Comparison of ENCODE assay signal across 8 cellular contexts in the genomic region with DNA sequence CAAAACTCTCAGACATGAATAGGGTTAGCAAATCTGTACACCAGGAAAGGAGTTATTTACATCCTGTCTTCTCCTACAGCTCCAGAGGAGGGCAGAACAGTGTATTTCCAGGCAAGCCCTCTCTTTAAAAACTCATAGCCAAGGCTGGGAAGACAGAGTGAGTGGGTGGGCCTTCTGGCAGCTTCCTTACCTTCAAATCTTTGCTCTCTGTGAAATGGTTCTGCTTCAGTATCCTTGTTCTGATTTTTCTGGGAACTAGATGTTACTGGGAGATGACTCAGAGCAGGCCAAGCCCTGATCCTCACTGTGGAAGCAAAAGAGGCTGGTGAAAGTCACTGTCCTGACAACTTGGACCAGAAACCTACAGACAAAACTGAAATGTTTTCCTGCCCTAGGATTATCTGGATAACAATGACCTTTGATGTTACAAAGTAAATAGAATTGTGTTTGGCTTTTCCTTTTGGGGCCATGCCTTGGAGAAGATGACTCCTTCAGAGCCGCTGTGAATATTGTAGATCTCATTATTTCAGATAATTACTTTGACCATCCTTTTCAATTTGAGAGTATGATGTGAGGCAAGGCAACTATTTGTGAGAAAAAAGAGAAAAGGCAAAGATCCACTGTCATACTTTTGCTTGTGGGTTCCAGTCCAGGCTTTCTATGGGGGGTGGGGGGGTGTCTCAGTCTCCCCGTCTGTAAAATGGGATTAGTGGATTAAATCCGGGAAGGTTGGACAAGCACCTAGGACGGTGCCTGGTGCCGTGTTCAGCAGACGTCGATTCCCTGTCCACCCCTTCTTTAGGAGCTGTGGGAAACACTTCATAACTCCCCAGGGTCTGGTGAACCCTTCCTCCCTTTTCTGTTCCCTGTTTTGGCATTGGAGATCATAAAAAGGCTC. TPM values are rescaled to one million over a fixed set of nuclear protein-coding genes. Genes with fewer than 3 reads are reported as not detected.
DNase-seq lines count a peak whose midpoint lies in the region; ATAC-seq and TF ChIP-seq lines count a peak whose summit lies in the region.

No MANE protein-coding gene starts in this region.

- H3K4me3 Mint-ChIP-seq in activated CD4-positive, alpha-beta memory T cell treated with anti-CD3 and anti-CD28 coated beads, Interleukin-2, amount 10 ng/mL, durations not matched to agents 7 days and 5 days, result peak overlapping the region; percentile 70

- peak overlapping the region; percentile 31 for H3K18ac ChIP-seq in trophoblast cell (ENCODE audit: low read length)

- peak overlapping the region; percentile 56 for H3K14ac ChIP-seq in trophoblast cell (ENCODE audit: low read length)

- TF ChIP-seq CTCF in AG09319 (IDR thresholded peaks at IDR 0.05; ENCODE audit: low read depth, low read length) (peak; percentile 46), HEK293 (tag by site-specific recombination; IDR thresholded peaks at IDR 0.05) (no peak), heart left ventricle (IDR thresholded peaks at IDR 0.05) (peak in 5 of 12 donors; percentile 21 to 48 (median 37))

- no peaks in the 10 kb centered on the region for H3K36me3 Mint-ChIP-seq in activated CD4-positive, alpha-beta memory T cell treated with anti-CD3 and anti-CD28 coated beads, Interleukin-2, amount 10 ng/mL, durations not matched to agents 7 days and 5 days (ENCODE audit: low read depth)

- no peak overlapping the region for H3K27ac Mint-ChIP-seq in activated CD4-positive, alpha-beta memory T cell treated with anti-CD3 and anti-CD28 coated beads, Interleukin-2, amount 10 ng/mL, durations not matched to agents 7 days and 5 days

- peaks cover 10% of the 10 kb centered on the region for H3K4me1 ChIP-seq in HEK293 (ENCODE audit: control insufficient read depth, insufficient read depth, low read length)
- peaks cover 0 to 38% (median 19%) of the 10 kb centered on the region in 12 donors for H3K4me1 ChIP-seq in heart left ventricle
- H3K4me1 ChIP-seq in trophoblast cell (ENCODE audit: control insufficient read depth in 1 of 2, insufficient read depth in 2 of 2, low read length in 2 of 2), result peaks cover 6 to 14% of the 10 kb centered on the region in 2 experiments

- peaks cover 9% of the 10 kb centered on the region for H3K4me1 Mint-ChIP-seq in activated CD4-positive, alpha-beta memory T cell treated with anti-CD3 and anti-CD28 coated beads, Interleukin-2, amount 10 ng/mL, durations not matched to agents 7 days and 5 days

- H3K9me3 ChIP-seq in HEK293 (ENCODE audit: control insufficient read depth, insufficient read depth, low read depth, low read length) (no peaks in the 10 kb centered on the region), heart left ventricle (no peaks in the 10 kb centered on the region), trophoblast cell (ENCODE audit: insufficient read depth, low read depth, low read length) (no peaks in the 10 kb centered on the region)

- H3K4me3 ChIP-seq in HEK293 (ENCODE audit: low read depth, low read length), result peak overlapping the region; percentile 66
- H3K4me3 ChIP-seq in heart left ventricle, result peak overlapping the region; percentile 52 to 83 (median 70)
- H3K4me3 ChIP-seq in trophoblast cell (ENCODE audit: low read depth, low read length), result no peak overlapping the region

- peaks cover 5% of the 10 kb centered on the region for H3K79me2 ChIP-seq in trophoblast cell (ENCODE audit: control insufficient read depth, insufficient read depth, low read length, poor library complexity)

- H3K9me3 Mint-ChIP-seq in activated CD4-positive, alpha-beta memory T cell treated with anti-CD3 and anti-CD28 coated beads, Interleukin-2, amount 10 ng/mL, durations not matched to agents 7 days and 5 days, result no peaks in the 10 kb centered on the region

- H3K9ac ChIP-seq in trophoblast cell (ENCODE audit: low read length), result no peak overlapping the region

- H2AK5ac ChIP-seq in trophoblast cell (ENCODE audit: low read length), result no peak overlapping the region

- DNase-seq in AG09319 (ENCODE audit: extremely low read depth, low read depth), result no peak
- DNase-seq in activated CD4-positive, alpha-beta memory T cell treated with anti-CD3 and anti-CD28 coated beads, Interleukin-2, amount 10 ng/mL, durations not matched to agents 7 days and 5 days, result no peak
- DNase-seq in heart left ventricle, result peak in 3 of 5 donors; percentile 28 to 47 (median 32)
- no peak for DNase-seq in trophoblast cell
- DNase-seq in NOMO-1 (lab: John Stamatoyannopoulos, UW; ENCODE audit: unreplicated experiment in 2 of 2), result no peak

- H3K36me3 ChIP-seq in HEK293 (ENCODE audit: control insufficient read depth in 2 of 2, insufficient read depth in 1 of 2, low read length in 2 of 2) (no peaks in the 10 kb centered on the region), heart left ventricle (no peaks in the 10 kb centered on the region), trophoblast cell (ENCODE audit: control insufficient read depth in 1 of 2, insufficient read depth in 2 of 2, low read length in 2 of 2) (no peaks in the 10 kb centered on the region)

- H3K27ac ChIP-seq in HEK293 (ENCODE audit: extremely low read depth, low read depth, low read length) (peak overlapping the region; percentile 93), heart left ventricle (peak overlapping the region; percentile 43 to 85 (median 71)), trophoblast cell (ENCODE audit: low read depth, low read length) (peak overlapping the region; percentile 80)

- intact Hi-C loops in heart left ventricle (cut with DNase I), result no loop called here

- H3K4ac ChIP-seq in trophoblast cell (ENCODE audit: low read depth, low read length), result no peak overlapping the region

- H4K12ac ChIP-seq in trophoblast cell (ENCODE audit: low read depth, low read length), result peak overlapping the region; percentile 58

- H3K27me3 Mint-ChIP-seq in activated CD4-positive, alpha-beta memory T cell treated with anti-CD3 and anti-CD28 coated beads, Interleukin-2, amount 10 ng/mL, durations not matched to agents 7 days and 5 days, result peaks cover 66% of the 10 kb centered on the region

- peak; percentile 51 to 75 (median 72) for ATAC-seq in heart left ventricle
- no peak for ATAC-seq in GM21576 (IDR thresholded peaks at IDR 0.05; ENCODE audit: unreplicated experiment)
- no peak for ATAC-seq in GM18511 (IDR thresholded peaks at IDR 0.05; ENCODE audit: unreplicated experiment)

- WGBS in heart left ventricle, 4 donors, result 69 to 80% (median 76%) methylated on average over 7 of the region's 7 CpGs
- WGBS in trophoblast cell (ENCODE audit: extremely low coverage, insufficient coverage, insufficient read length), result no CpG with 5 or more reads among the region's 7 CpGs

- no peaks in the 10 kb centered on the region for H3K27me3 ChIP-seq in heart left ventricle
- no peaks in the 10 kb centered on the region for H3K27me3 ChIP-seq in trophoblast cell (ENCODE audit: insufficient read depth, low read length)

- H2AFZ ChIP-seq in trophoblast cell (ENCODE audit: insufficient read depth, low read length, poor library complexity), result peak overlapping the region; percentile 61

- peak overlapping the region; percentile 83 for H4K91ac ChIP-seq in trophoblast cell (ENCODE audit: low read depth, low read length)

- TF ChIP-seq POLR2A in heart left ventricle (IDR thresholded peaks at IDR 0.05), result no peak

- POLR2A ChIA-PET in HEK293 (lab: Yijun Ruan, JAX), result interaction anchor here (0.6 to 1.4 kb wide), 2 partner anchors 34 to 45 kb away, joined by 3 to 7 read pairs; no protein-coding TSS in a partner anchor
- POLR2A ChIA-PET in activated CD4-positive, alpha-beta memory T cell treated with anti-CD3 and anti-CD28 coated beads, Interleukin-2, amount 10 ng/mL, durations not matched to agents 7 days and 5 days (lab: Charles Lee), result no interaction called here

- H3K79me1 ChIP-seq in trophoblast cell (ENCODE audit: low read length), result peaks cover 11% of the 10 kb centered on the region

- H2BK12ac ChIP-seq in trophoblast cell (ENCODE audit: low read length), result peak overlapping the region; percentile 53

- H3K23ac ChIP-seq in trophoblast cell (ENCODE audit: low read length), result no peak overlapping the region

- peak overlapping the region; percentile 96 for H3K4me2 ChIP-seq in trophoblast cell (ENCODE audit: low read length)

- CTCF ChIA-PET in HEK293 (lab: Yijun Ruan, JAX), result interaction anchor here (0.7 to 1.7 kb wide), 10 partner anchors 13 to 533 kb away, joined by 3 to 6 read pairs (median 4); no protein-coding TSS in a partner anchor
- CTCF ChIA-PET in activated CD4-positive, alpha-beta memory T cell treated with anti-CD3 and anti-CD28 coated beads, Interleukin-2, amount 10 ng/mL, durations not matched to agents 7 days and 5 days (lab: Charles Lee), result interaction anchor here (1.5 kb wide), 1 partner anchor 52 kb away, joined by 4 read pairs; no protein-coding TSS in a partner anchor

- peak overlapping the region; percentile 49 for H4K8ac ChIP-seq in trophoblast cell (ENCODE audit: low read depth, low read length)

- H2BK5ac ChIP-seq in trophoblast cell (ENCODE audit: low read depth, low read length, poor library complexity), result peak overlapping the region; percentile 76

- H2BK120ac ChIP-seq in trophoblast cell (ENCODE audit: insufficient read depth, low read length, poor library complexity), result peak overlapping the region; percentile 95

TF ChIP-seq in HEK293, 187 proteins besides CTCF, POLR2A, EP300 and RAD21 (continues in another document):
- TF ChIP-seq PRDM1 (tag by site-specific recombination; IDR thresholded peaks at IDR 0.05) (0 out of 2 replicates have a peak, but pooled peaks have one; percentile 15), EGR2 (tag by site-specific recombination; IDR thresholded peaks at IDR 0.05; ENCODE audit: low read depth) (0 out of 2 replicates have a peak, but pooled peaks have one; percentile 8), ZBTB17 (tag by site-specific recombination; IDR thresholded peaks at IDR 0.05) (peak; percentile 47; the same call in 1 of the 2 replicates)
- TF ChIP-seq, protein P1, sequence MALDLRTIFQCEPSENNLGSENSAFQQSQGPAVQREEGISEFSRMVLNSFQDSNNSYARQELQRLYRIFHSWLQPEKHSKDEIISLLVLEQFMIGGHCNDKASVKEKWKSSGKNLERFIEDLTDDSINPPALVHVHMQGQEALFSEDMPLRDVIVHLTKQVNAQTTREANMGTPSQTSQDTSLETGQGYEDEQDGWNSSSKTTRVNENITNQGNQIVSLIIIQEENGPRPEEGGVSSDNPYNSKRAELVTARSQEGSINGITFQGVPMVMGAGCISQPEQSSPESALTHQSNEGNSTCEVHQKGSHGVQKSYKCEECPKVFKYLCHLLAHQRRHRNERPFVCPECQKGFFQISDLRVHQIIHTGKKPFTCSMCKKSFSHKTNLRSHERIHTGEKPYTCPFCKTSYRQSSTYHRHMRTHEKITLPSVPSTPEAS (tag by site-specific recombination; IDR thresholded peaks at IDR 0.05), result 0 out of 2 replicates have a peak, but pooled peaks have one; percentile 2

RNA-seq across cellular contexts. Expression of a gene that starts 0.6 kb away (rescaled TPM):
- total RNA-seq in activated CD4-positive, alpha-beta memory T cell treated with anti-CD3 and anti-CD28 coated beads, Interleukin-2, amount 10 ng/mL, durations not matched to agents 7 days and 5 days, result not detected
- total RNA-seq in heart left ventricle, result 1 to 10 TPM; 1.5 to 7.2 (median 2.8) TPM
- polyA plus RNA-seq in heart left ventricle, result 1 to 10 TPM; 1.3 to 4.0 TPM
- 13.0 and 13.9 TPM in 2 replicates for polyA plus RNA-seq in trophoblast cell (2013)

RNA-seq across cellular contexts. Expression of a gene that starts 19.2 kb away (rescaled TPM):
- 10 to 100 TPM; 19.3 to 20.6 TPM for total RNA-seq in activated CD4-positive, alpha-beta memory T cell treated with anti-CD3 and anti-CD28 coated beads, Interleukin-2, amount 10 ng/mL, durations not matched to agents 7 days and 5 days
- 10 to 100 TPM in 8 of 9 donors, 1 to 10 TPM in 1; 9.6 to 24.5 (median 12.5) TPM for total RNA-seq in heart left ventricle
- 1 to 10 TPM; 3.4 to 7.6 TPM for polyA plus RNA-seq in heart left ventricle
- polyA plus RNA-seq in trophoblast cell (2013), result 20.2 and 21.7 TPM in 2 replicates

Comparison
In these comparisons a context has a peak if more than half of its experiments do, and no peak if none do; other contexts are left out.
1. DNase-seq: peak in heart left ventricle (3 of 5); none in AG09319 (single experiment), activated CD4-positive, alpha-beta memory T cell treated with anti-CD3 and anti-CD28 coated beads, Interleukin-2, amount 10 ng/mL, durations not matched to agents 7 days and 5 days (single experiment), trophoblast cell (0 of 2) and NOMO-1 (0 of 2).
2. ATAC-seq: peak in heart left ventricle (4 of 4); none in GM21576 (single experiment) and GM18511 (single experiment).
3. Peak in every context shown above with its lines, with median percentiles within 50 percentile points of each other: H3K27ac ChIP-seq.